Comparison of ENCODE assay signal across 9 cellular contexts in the genomic region with DNA sequence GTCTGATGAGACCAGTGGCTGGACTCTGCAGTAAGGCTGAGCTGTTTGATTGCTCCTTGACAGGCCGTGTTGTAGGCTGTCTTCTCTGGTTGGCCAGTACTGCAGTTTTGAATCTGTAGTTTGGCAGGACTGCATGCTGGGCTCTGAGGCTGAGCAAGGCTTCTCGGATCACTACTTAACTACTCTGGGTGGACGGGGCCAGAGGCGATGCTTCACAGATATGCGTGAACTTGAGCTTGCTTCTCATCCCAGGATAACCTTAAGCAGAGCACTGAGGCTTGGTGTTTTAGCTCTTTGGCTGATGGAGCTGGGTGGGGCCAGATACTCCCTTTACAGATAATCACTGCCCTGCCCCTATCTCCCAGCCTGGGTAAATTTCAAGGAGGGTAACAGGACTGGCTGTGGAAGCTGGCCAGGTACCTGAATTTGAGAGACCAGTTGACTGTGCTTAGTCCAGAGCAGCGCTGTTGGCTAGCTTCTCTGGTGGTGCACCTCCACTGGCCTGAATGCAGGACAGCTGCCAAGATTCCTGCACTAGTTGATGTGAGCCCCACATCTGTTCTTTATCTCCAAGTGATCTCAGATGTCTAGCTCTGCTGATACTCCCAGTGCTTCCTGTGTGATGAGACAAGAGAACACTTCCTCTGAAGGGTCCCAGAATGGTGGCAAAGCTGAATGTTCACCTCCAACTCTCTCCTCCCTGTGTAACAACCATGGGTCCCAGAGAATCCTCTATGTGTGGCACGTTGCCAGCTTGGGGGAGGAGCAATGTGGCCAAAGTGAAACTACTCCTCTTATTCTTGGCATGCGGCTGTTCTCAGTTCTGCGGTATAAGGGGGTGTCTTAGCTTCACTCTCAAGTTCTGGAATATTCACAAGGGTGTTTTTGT. TPM values are rescaled to one million over a fixed set of nuclear protein-coding genes. Genes with fewer than 3 reads are reported as not detected.
DNase-seq lines count a peak whose midpoint lies in the region; ATAC-seq and TF ChIP-seq lines count a peak whose summit lies in the region.
"Had no signal": no experiment of that assay in that cellular context is flagged by ENCODE, and none has a peak within 500 bp of the region (broad histone marks: within the 10 kb centered on the region; RNA-seq: fewer than 3 reads in every experiment).

No MANE protein-coding gene starts in this region.

- DNase-seq in DMS79 treated with DMSO at 0.1 percent for 48 hours (lab: John Stamatoyannopoulos, UW) (peak; percentile 17), DMS79 (lab: John Stamatoyannopoulos, UW) (no peak), NCI-H2196 treated with DMSO at 0.1 percent for 48 hours (lab: John Stamatoyannopoulos, UW; ENCODE audit: unreplicated experiment) (peak; percentile 85), fibroblast of villous mesenchyme (ENCODE audit: low read depth) (peak; percentile 88), psoas muscle (peak; percentile 72 to 84), vagina (ENCODE audit: extremely low spot score in 2 of 2) (no peak)
- DNase-seq in activated T-cell treated with anti-CD3 and anti-CD28 coated beads, Interleukin-2, amount 50 U/mL, for 72 hours = peak; percentile 47 to 49

- TF ChIP-seq POLR2A in vagina (IDR thresholded peaks at IDR 0.05) = no peak

- H3K27me3 Mint-ChIP-seq in activated T-cell treated with anti-CD3 and anti-CD28 coated beads, Interleukin-2, amount 50 U/mL, for 72 hours (ENCODE audit: low read depth) = no peaks in the 10 kb centered on the region

- H3K27ac ChIP-seq in psoas muscle = peak overlapping the region; percentile 6
- peak overlapping the region; percentile 65 for H3K27ac ChIP-seq in vagina
- H3K27ac ChIP-seq: epithelial cell of prostate had no signal

- H3K36me3 ChIP-seq in psoas muscle (ENCODE audit: insufficient read depth in 1 of 2, low read depth in 1 of 2) = no peaks in the 10 kb centered on the region
- no peaks in the 10 kb centered on the region for H3K36me3 ChIP-seq in vagina

- H3K4me3 ChIP-seq in fibroblast of villous mesenchyme (ENCODE audit: low read depth, low read length) (peak overlapping the region; percentile 50), psoas muscle (peak overlapping the region; percentile 36), vagina (peak overlapping the region; percentile 29 to 33)

- H3K9me3 Mint-ChIP-seq in activated T-cell treated with anti-CD3 and anti-CD28 coated beads, Interleukin-2, amount 50 U/mL, for 72 hours = peaks cover 0 to 4% of the 10 kb centered on the region in 2 donors

- peaks cover 29% of the 10 kb centered on the region for H3K4me1 Mint-ChIP-seq in activated T-cell treated with anti-CD3 and anti-CD28 coated beads, Interleukin-2, amount 50 U/mL, for 72 hours (ENCODE audit: low read depth)

- ATAC-seq in activated T-cell treated with anti-CD3 and anti-CD28 coated beads, Interleukin-2, amount 50 U/mL, for 72 hours (replicated peaks in 1 of 2) = peak; percentile 63 to 68
- peak; percentile 37 to 65 (median 53) for ATAC-seq in psoas muscle
- no peak for ATAC-seq in GM19023 (IDR thresholded peaks at IDR 0.05; ENCODE audit: unreplicated experiment)

- H3K4me3 Mint-ChIP-seq in activated T-cell treated with anti-CD3 and anti-CD28 coated beads, Interleukin-2, amount 50 U/mL, for 72 hours = peak overlapping the region; percentile 47 to 48

- no peaks in the 10 kb centered on the region for H3K27me3 ChIP-seq in psoas muscle (ENCODE audit: insufficient read depth in 3 of 3, low read length in 2 of 3)
- H3K27me3 ChIP-seq in vagina = no peaks in the 10 kb centered on the region

- peaks cover 6% of the 10 kb centered on the region for H3K4me1 ChIP-seq in psoas muscle
- H3K4me1 ChIP-seq in vagina = peaks cover 16% of the 10 kb centered on the region

- WGBS in psoas muscle, 3 donors = 21 to 34% (median 24%) methylated on average over 9 of the region's 9 CpGs

- H3K27ac Mint-ChIP-seq in activated T-cell treated with anti-CD3 and anti-CD28 coated beads, Interleukin-2, amount 50 U/mL, for 72 hours = peak overlapping the region; percentile 47

- H3K9me3 ChIP-seq in psoas muscle (no peaks in the 10 kb centered on the region), vagina (no peaks in the 10 kb centered on the region)

- intact Hi-C loops in psoas muscle (cut with DNase I) (no loop called here), vagina (cut with DNase I) (no loop called here)

- no peak for TF ChIP-seq CTCF in fibroblast of villous mesenchyme (IDR thresholded peaks at IDR 0.05; ENCODE audit: insufficient read depth, low read depth, low read length)
- no peak for TF ChIP-seq CTCF in psoas muscle (IDR thresholded peaks at IDR 0.05)
- TF ChIP-seq CTCF in vagina (IDR thresholded peaks at IDR 0.05) = no peak

- H3K36me3 Mint-ChIP-seq in activated T-cell treated with anti-CD3 and anti-CD28 coated beads, Interleukin-2, amount 50 U/mL, for 72 hours (ENCODE audit: insufficient read depth in 2 of 2) = peaks cover 0 to 1% of the 10 kb centered on the region in 2 donors

RNA-seq across cellular contexts. Expression of gene RPL39L, which starts 37.9 kb away (rescaled TPM):
- total RNA-seq in activated T-cell treated with anti-CD3 and anti-CD28 coated beads, Interleukin-2, amount 50 U/mL, for 72 hours = 10 to 100 TPM; 32.0 to 35.9 TPM
- 24.2 and 24.8 TPM in 2 replicates for total RNA-seq in fibroblast of villous mesenchyme
- total RNA-seq in psoas muscle = 1 to 10 TPM in 1 of 4 donors, under 1 TPM in 2, not detected in 1; 0.32 to 1.2 (median 0.59) TPM
- 1 to 10 TPM in 1 of 3 donors, under 1 TPM in 2; 0.68 to 1.8 (median 0.79) TPM for polyA plus RNA-seq in psoas muscle
- 10.8 TPM for total RNA-seq in vagina

Comparison
In these comparisons a context has a peak if more than half of its experiments do, and no peak if none do; other contexts are left out.
1. DNase-seq: peak in DMS79 treated with DMSO at 0.1 percent for 48 hours (single experiment), NCI-H2196 treated with DMSO at 0.1 percent for 48 hours (single experiment), activated T-cell treated with anti-CD3 and anti-CD28 coated beads, Interleukin-2, amount 50 U/mL, for 72 hours (2 of 2), fibroblast of villous mesenchyme (single experiment) and psoas muscle (2 of 2); none in DMS79 (single experiment) and vagina (0 of 2).
2. Peak in every context shown above with its lines, with median percentiles within 50 percentile points of each other: H3K4me3 ChIP-seq.